Comparison of ENCODE assay signal across 28 cellular contexts in genomic region chrX:96361844-96362243, GRCh38.
"Had no signal": no experiment of that assay in that cellular context is flagged by ENCODE, and none has a peak within 500 bp of the region (broad histone marks: within the 10 kb centered on the region; RNA-seq: fewer than 3 reads in every experiment).

No MANE protein-coding gene starts in this region.

- H3K4me2 ChIP-seq: SK-N-SH had no signal

- H3K4me3 ChIP-seq: ascending aorta, body of pancreas, MG63, SJCRH30 had no signal

- H3K36me3 ChIP-seq: ascending aorta, MG63, SJCRH30 had no signal

- H3K9me3 ChIP-seq: ascending aorta, body of pancreas, MG63, SJCRH30, SK-N-SH had no signal

- H3K27ac ChIP-seq: ascending aorta, body of pancreas, SJCRH30 had no signal

- H3K27me3 ChIP-seq: ascending aorta, body of pancreas, MG63, SJCRH30 had no signal

- DNase-seq: activated CD4-positive, alpha-beta T cell treated with anti-CD3 and anti-CD28 coated beads, Interleukin-2, amount 10 ng/mL, durations not matched to agents 24 days and 14 days; activated CD4-positive, alpha-beta T cell treated with anti-CD3 and anti-CD28 coated beads, Interleukin-2, amount 50 U/mL, for 48 hours; activated CD8-positive, alpha-beta T cell treated with anti-CD3 and anti-CD28 coated beads, Interleukin-2, amount 10 ng/mL, durations not matched to agents 7 days and 5 days; activated gamma-delta T cell; activated naive CD4-positive, alpha-beta T cell treated with Interleukin-2 at 50 U/mL for 16 hours; activated naive CD8-positive, alpha-beta T cell treated with anti-CD3 and anti-CD28 coated beads, Interleukin-2, amount 10 ng/mL, durations not matched to agents 7 days and 5 days; activated T-cell treated with anti-CD3 and anti-CD28 coated beads, Interleukin-2, amount 50 U/mL, for 24 hours; amygdala; body of pancreas; central memory CD4-positive, alpha-beta T cell; Kasumi-1; KG1; MG63; NCI-H1048; NCI-H1105 treated with DMSO at 0.1 percent for 48 hours; NCI-H1436; NCI-H1694; NCI-H1930; NCI-H2081 treated with DMSO at 0.1 percent for 48 hours; NCI-H226; NCI-H524 treated with DMSO at 0.1 percent for 48 hours; SHP77; SJCRH30; SK-N-SH; T-cell; T-helper 2 cell; T-helper 9 cell had no signal

- H3K4me1 ChIP-seq: ascending aorta, body of pancreas, SJCRH30 had no signal

- H3K9ac ChIP-seq: SK-N-SH had no signal
